1 cellular context compared by ENCODE assay signal in genomic region chr9:81689343-81690175, GRCh38.
A peak's percentile ranks its signal among the peaks of the same experiment; 100 is the strongest.
TF ChIP-seq lines count a peak whose summit lies in the region.

TLE1 (minus strand) TSS chr9:81689547; CDS start chr9:81688240, 1,307 bp downstream.

TF ChIP-seq in HepG2, 621 proteins besides CTCF, POLR2A, EP300 and RAD21 (continued from another document and continues in another):
- TF ChIP-seq HIC2 (CRISPR knock-in tag; IDR thresholded peaks at IDR 0.05; ENCODE audit: low read depth) (peak; percentile 46; the same call in 1 of the 2 replicates), KMT2B (CRISPR knock-in tag; IDR thresholded peaks at IDR 0.05) (peak; percentile 48; the same call in 1 of the 2 replicates), ZBTB25 (CRISPR knock-in tag; IDR thresholded peaks at IDR 0.05) (peak; percentile 57), KDM5A (IDR thresholded peaks at IDR 0.05; ENCODE audit: borderline replicate concordance, low read length) (no peak), SNAPC2 (CRISPR knock-in tag; IDR thresholded peaks at IDR 0.05) (no peak; the same call in 1 of the 2 replicates), TRIM24 (CRISPR knock-in tag; IDR thresholded peaks at IDR 0.05) (no peak), ELF3 (CRISPR knock-in tag; IDR thresholded peaks at IDR 0.05) (peak; percentile 59; the same call in 1 of the 2 replicates), TOPORS (CRISPR knock-in tag; IDR thresholded peaks at IDR 0.05) (no peak; the same call in 1 of the 2 replicates), ZNF766 (CRISPR knock-in tag; IDR thresholded peaks at IDR 0.05; ENCODE audit: borderline replicate concordance) (peak; percentile 67; the same call in 1 of the 2 replicates), SMAD9 (CRISPR knock-in tag; IDR thresholded peaks at IDR 0.05) (no peak), MEF2D (CRISPR knock-in tag; IDR thresholded peaks at IDR 0.05) (no peak; the same call in 1 of the 2 replicates), ZNF367 (CRISPR knock-in tag; IDR thresholded peaks at IDR 0.05; ENCODE audit: borderline replicate concordance) (no peak), TERF1 (CRISPR knock-in tag; IDR thresholded peaks at IDR 0.05) (no peak), ZNF605 (CRISPR knock-in tag; IDR thresholded peaks at IDR 0.05) (peak; percentile 90), CENPT (CRISPR knock-in tag; IDR thresholded peaks at IDR 0.05; ENCODE audit: low read depth) (no peak), HOXA7 (CRISPR knock-in tag; IDR thresholded peaks at IDR 0.05) (no peak), SOX5 (CRISPR knock-in tag; IDR thresholded peaks at IDR 0.05; ENCODE audit: borderline replicate concordance) (peak; percentile 53), ZNF142 (CRISPR knock-in tag; IDR thresholded peaks at IDR 0.05) (peak; percentile 84; the same call in 1 of the 2 replicates), SAP130 (CRISPR knock-in tag; IDR thresholded peaks at IDR 0.05; ENCODE audit: low read depth) (peak; percentile 90), ZNF607 (CRISPR knock-in tag; IDR thresholded peaks at IDR 0.05; ENCODE audit: borderline replicate concordance) (0 out of 2 replicates have a peak, but pooled peaks have one; percentile 80), GPN1 (CRISPR knock-in tag; IDR thresholded peaks at IDR 0.05; ENCODE audit: borderline replicate concordance) (no peak), ZGPAT (CRISPR knock-in tag; IDR thresholded peaks at IDR 0.05) (peak; percentile 67), ZSCAN21 (CRISPR knock-in tag; IDR thresholded peaks at IDR 0.05; ENCODE audit: borderline replicate concordance) (peak; percentile 24; the same call in 1 of the 2 replicates), FUBP1 (CRISPR knock-in tag; IDR thresholded peaks at IDR 0.05; ENCODE audit: borderline replicate concordance) (no peak), ZNF235 (CRISPR knock-in tag; IDR thresholded peaks at IDR 0.05; ENCODE audit: borderline replicate concordance) (no peak), ZNF318 (CRISPR knock-in tag; IDR thresholded peaks at IDR 0.05) (0 out of 2 replicates have a peak, but pooled peaks have one; percentile 40), THAP7 (CRISPR knock-in tag; IDR thresholded peaks at IDR 0.05) (0 out of 2 replicates have a peak, but pooled peaks have one; percentile 28), HNF1B (CRISPR knock-in tag; IDR thresholded peaks at IDR 0.05) (peak; percentile 70), ZNF557 (CRISPR knock-in tag; IDR thresholded peaks at IDR 0.05) (peak; percentile 31; the same call in 1 of the 2 replicates)
